In the genomic region with DNA sequence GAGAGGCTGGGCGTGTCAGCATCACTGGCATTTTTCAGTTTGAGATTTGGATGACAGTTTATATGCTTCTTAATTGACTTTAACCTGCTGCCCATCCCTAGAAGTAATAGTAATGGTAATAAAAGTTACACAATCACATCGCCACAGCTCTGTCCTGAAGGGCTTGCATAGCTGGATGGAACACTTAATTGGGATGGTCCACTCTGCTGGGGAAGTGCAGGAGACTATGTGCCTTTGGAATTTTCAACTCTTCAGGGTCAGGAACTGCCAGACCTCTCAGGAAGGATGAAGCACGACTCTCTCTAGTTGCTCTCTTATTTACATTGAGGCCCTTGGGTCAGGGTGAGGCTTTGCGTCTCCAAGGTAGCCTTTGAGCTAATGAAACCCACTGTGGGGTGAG, we compare ENCODE assay signal across 28 cellular contexts. TPM values are rescaled to one million over a fixed set of nuclear protein-coding genes. Genes with fewer than 3 reads are reported as not detected.
"Had no signal": no experiment of that assay in that cellular context is flagged by ENCODE, and none has a peak within 500 bp of the region (broad histone marks: within the 10 kb centered on the region; RNA-seq: fewer than 3 reads in every experiment).

No MANE protein-coding gene starts in this region.

- DNase-seq: activated CD4-positive, alpha-beta memory T cell treated with anti-CD3 and anti-CD28 coated beads, Interleukin-2, amount 10 ng/mL, durations not matched to agents 7 days and 5 days; activated CD4-positive, alpha-beta T cell treated with anti-CD3 and anti-CD28 coated beads, Interleukin-2, amount 10 ng/mL, durations not matched to agents 24 days and 14 days; activated CD4-positive, CD25-positive, alpha-beta regulatory T cell treated with anti-CD3 and anti-CD28 coated beads, Interleukin-2, amount 50 U/mL, for 72 hours; activated CD8-positive, alpha-beta memory T cell treated with anti-CD3 and anti-CD28 coated beads, Interleukin-2, amount 50 U/mL, for 48 hours; activated gamma-delta T cell treated with Interleukin-2 at 50 U/mL for 16 hours; activated naive CD4-positive, alpha-beta T cell treated with anti-CD3 and anti-CD28 coated beads, Interleukin-2, amount 50 U/mL, for 16 hours; activated T-cell treated with anti-CD3 and anti-CD28 coated beads, Interleukin-2, amount 50 U/mL, for 24 hours; amniotic stem cell; brain microvascular endothelial cell; caudate nucleus; left cardiac atrium; natural killer cell; occipital lobe; psoas muscle; spleen; stimulated activated naive CD8-positive, alpha-beta T cell treated with anti-CD3 and anti-CD28 coated beads, Interleukin-15, Interleukin-2, amounts not matched to agents 100 U/mL and 50 U/mL, for 24 hours; T-helper 2 cell; upper lobe of left lung had no signal

- H3K9me3 ChIP-seq: gastroesophageal sphincter, psoas muscle, spleen, thoracic aorta, upper lobe of left lung had no signal

- H3K36me3 Mint-ChIP-seq: natural killer cell, neural progenitor cell had no signal

- H3K4me1 ChIP-seq: gastroesophageal sphincter, neural progenitor cell, parathyroid adenoma, psoas muscle, spleen, upper lobe of left lung had no signal

- H3K36me3 ChIP-seq: brain microvascular endothelial cell, gastroesophageal sphincter, neural progenitor cell, spleen, thoracic aorta, upper lobe of left lung had no signal

- ATAC-seq: gastroesophageal sphincter; left cardiac atrium; natural killer cell; psoas muscle; stimulated activated naive CD8-positive, alpha-beta T cell treated with anti-CD3 and anti-CD28 coated beads, Interleukin-15, Interleukin-2, amounts not matched to agents 100 U/mL and 50 U/mL, for 24 hours had no signal

- H3K79me2 ChIP-seq: hepatocyte, parathyroid adenoma had no signal

- H3K9ac ChIP-seq: neural progenitor cell, parathyroid adenoma had no signal

- H3K27ac Mint-ChIP-seq: activated CD4-positive, alpha-beta memory T cell treated with anti-CD3 and anti-CD28 coated beads, Interleukin-2, amount 10 ng/mL, durations not matched to agents 7 days and 5 days; activated CD4-positive, alpha-beta T cell treated with anti-CD3 and anti-CD28 coated beads, Interleukin-2, amount 10 ng/mL, durations not matched to agents 24 days and 14 days; activated T-cell treated with anti-CD3 and anti-CD28 coated beads, Interleukin-2, amount 50 U/mL, for 24 hours; natural killer cell; neural progenitor cell had no signal

- H3K4me3 ChIP-seq: gastroesophageal sphincter, hepatocyte, neural progenitor cell, psoas muscle, spleen, thoracic aorta, upper lobe of left lung had no signal

- H3K27me3 ChIP-seq: brain microvascular endothelial cell, hepatocyte, upper lobe of left lung had no signal

- H3K4me3 Mint-ChIP-seq: activated CD4-positive, alpha-beta memory T cell treated with anti-CD3 and anti-CD28 coated beads, Interleukin-2, amount 10 ng/mL, durations not matched to agents 7 days and 5 days; activated CD4-positive, alpha-beta T cell treated with anti-CD3 and anti-CD28 coated beads, Interleukin-2, amount 10 ng/mL, durations not matched to agents 24 days and 14 days; activated T-cell treated with anti-CD3 and anti-CD28 coated beads, Interleukin-2, amount 50 U/mL, for 24 hours; natural killer cell; neural progenitor cell had no signal

- H3K27ac ChIP-seq: brain microvascular endothelial cell, gastroesophageal sphincter, hepatocyte, neural progenitor cell, parathyroid adenoma, psoas muscle, spleen, thoracic aorta, upper lobe of left lung had no signal

- H3K9me3 Mint-ChIP-seq: activated CD4-positive, alpha-beta memory T cell treated with anti-CD3 and anti-CD28 coated beads, Interleukin-2, amount 10 ng/mL, durations not matched to agents 7 days and 5 days; activated CD4-positive, alpha-beta T cell treated with anti-CD3 and anti-CD28 coated beads, Interleukin-2, amount 10 ng/mL, durations not matched to agents 24 days and 14 days; activated T-cell treated with anti-CD3 and anti-CD28 coated beads, Interleukin-2, amount 50 U/mL, for 24 hours; natural killer cell; neural progenitor cell had no signal

- H2AFZ ChIP-seq: hepatocyte, neural progenitor cell, parathyroid adenoma had no signal

- H3K4me2 ChIP-seq: hepatocyte, neural progenitor cell had no signal

- H3K4me1 Mint-ChIP-seq: activated CD4-positive, alpha-beta memory T cell treated with anti-CD3 and anti-CD28 coated beads, Interleukin-2, amount 10 ng/mL, durations not matched to agents 7 days and 5 days; activated CD4-positive, alpha-beta T cell treated with anti-CD3 and anti-CD28 coated beads, Interleukin-2, amount 10 ng/mL, durations not matched to agents 24 days and 14 days; natural killer cell had no signal

RNA-seq across cellular contexts. Expression of a gene that starts 16.2 kb away (rescaled TPM):
- total RNA-seq: activated CD4-positive, alpha-beta memory T cell treated with anti-CD3 and anti-CD28 coated beads, Interleukin-2, amount 10 ng/mL, durations not matched to agents 7 days and 5 days; astrocyte; chondrocyte; endothelial cell of umbilical vein; fibroblast of lung; fibroblast of villous mesenchyme; left cardiac atrium; natural killer cell; spleen; thoracic aorta had no signal
- polyA plus RNA-seq: endothelial cell of umbilical vein, fibroblast of lung, psoas muscle had no signal
